23 cellular contexts compared by ENCODE assay signal in genomic region chr16:85640606-85641005, GRCh38. TPM values are rescaled to one million over a fixed set of nuclear protein-coding genes. Genes with fewer than 3 reads are reported as not detected.
DNase-seq lines count a peak whose midpoint lies in the region; ATAC-seq and TF ChIP-seq lines count a peak whose summit lies in the region.
"Had no signal": no experiment of that assay in that cellular context is flagged by ENCODE, and none has a peak within 500 bp of the region (broad histone marks: within the 10 kb centered on the region; RNA-seq: fewer than 3 reads in every experiment).

No MANE protein-coding gene starts in this region.

- H3K36me3 ChIP-seq in adrenal gland (replicated peaks in 1 of 2) = no peaks in the 10 kb centered on the region
- peaks cover 0 to 4% of the 10 kb centered on the region in 2 donors for H3K36me3 ChIP-seq in psoas muscle (ENCODE audit: insufficient read depth in 1 of 2, low read depth in 1 of 2)
- peaks cover 29% of the 10 kb centered on the region for H3K36me3 ChIP-seq in lower lobe of right lung

- H3K4me3 ChIP-seq in adrenal gland (no peak overlapping the region), psoas muscle (peak overlapping the region; percentile 45), lower lobe of right lung (no peak overlapping the region)
- H3K4me3 ChIP-seq: GM12878, SJSA1 had no signal

- 75 to 91% (median 89%) methylated on average over 5 to 30 of the region's 30 CpGs for WGBS in adrenal gland, 4 donors
- 90 to 95% (median 93%) methylated on average over 22 to 30 of the region's 30 CpGs for WGBS in psoas muscle, 3 donors

- ATAC-seq in psoas muscle = no peak
- no peak for ATAC-seq in lower lobe of right lung
- ATAC-seq: GM12878, HCT116, PC-3 had no signal

- TF ChIP-seq CTCF in adrenal gland (IDR thresholded peaks at IDR 0.05) (no peak), psoas muscle (IDR thresholded peaks at IDR 0.05) (no peak), lower lobe of right lung (IDR thresholded peaks at IDR 0.05) (no peak)

- H3K27ac ChIP-seq in adrenal gland (peak overlapping the region in 3 of 5 donors; percentile 80 to 93 (median 91)), psoas muscle (peak overlapping the region; percentile 77), lower lobe of right lung (no peak overlapping the region)
- H3K27ac ChIP-seq: SJSA1 had no signal

- DNase-seq in COLO668 (lab: John Stamatoyannopoulos, UW; ENCODE audit: unreplicated experiment) (peak; percentile 57), COR-L47 (lab: John Stamatoyannopoulos, UW) (peak; percentile 63), adrenal gland (no peak), psoas muscle (no peak), NCI-H146 (lab: John Stamatoyannopoulos, UW) (no peak), Kasumi-1 (lab: John Stamatoyannopoulos, UW) (no peak), lower lobe of right lung (no peak)
- DNase-seq: BE2C; CD8-positive, alpha-beta memory T cell; DMS79; EL; GDM1; NCI-H1105; NCI-H446; NCI-H524 treated with DMSO at 0.1 percent for 48 hours; NCI-H82; NK-92 treated with Interleukin-12 subunit alpha and Interleukin-12 subunit beta, amount 100 ng/mL, for 24 hours; PC-3; Right ventricle myocardium superior; T-helper 2 cell had no signal

- H3K27me3 ChIP-seq in adrenal gland (no peaks in the 10 kb centered on the region), psoas muscle (ENCODE audit: insufficient read depth in 3 of 3, low read length in 2 of 3) (no peaks in the 10 kb centered on the region), lower lobe of right lung (ENCODE audit: low read depth) (no peaks in the 10 kb centered on the region)
- H3K27me3 ChIP-seq: BE2C, SJSA1 had no signal

- intact Hi-C loops in adrenal gland (cut with DNase I) (no loop called here), psoas muscle (cut with DNase I) (no loop called here), lower lobe of right lung (cut with DNase I) (no loop called here)

- H3K4me1 ChIP-seq in adrenal gland (replicated peaks in 1 of 2) (peaks cover 43 to 57% of the 10 kb centered on the region in 2 donors), psoas muscle (peaks cover 56% of the 10 kb centered on the region), lower lobe of right lung (peaks cover 38% of the 10 kb centered on the region)
- H3K4me1 ChIP-seq: SJSA1 had no signal

- H3K9me3 ChIP-seq in adrenal gland (replicated peaks in 1 of 3) (no peaks in the 10 kb centered on the region), psoas muscle (no peaks in the 10 kb centered on the region), lower lobe of right lung (no peaks in the 10 kb centered on the region)
- H3K9me3 ChIP-seq: BE2C, SJSA1 had no signal

- no peak for TF ChIP-seq POLR2A in adrenal gland (IDR thresholded peaks at IDR 0.05)

RNA-seq across cellular contexts. Expression of gene GSE1, which starts 27.5 kb away (rescaled TPM):
- 10 to 100 TPM; 57.1 to 99.9 (median 68.2) TPM for total RNA-seq in adrenal gland
- polyA plus RNA-seq in adrenal gland = 10 to 100 TPM; 24.4 to 75.9 (median 25.8) TPM
- 10 to 100 TPM; 47.0 to 90.5 (median 64.6) TPM for total RNA-seq in psoas muscle
- polyA plus RNA-seq in psoas muscle = 10 to 100 TPM; 10.8 to 34.7 (median 22.0) TPM
- 85.2 TPM for total RNA-seq in lower lobe of right lung

RNA-seq across cellular contexts. Expression of gene GINS2, which starts 48.1 kb away (rescaled TPM):
- total RNA-seq in adrenal gland = 1 to 10 TPM in 6 of 8 donors, under 1 TPM in 2; 0.06 to 2.6 (median 1.7) TPM
- polyA plus RNA-seq in adrenal gland = 1 to 10 TPM in 1 of 3 donors, under 1 TPM in 2; 0.72 to 1.2 (median 0.88) TPM
- total RNA-seq in psoas muscle = 1 to 10 TPM; 1.5 to 2.0 (median 1.7) TPM
- 1 to 10 TPM in 2 of 3 donors, under 1 TPM in 1; 0.93 to 1.2 (median 1.0) TPM for polyA plus RNA-seq in psoas muscle
- 1.1 TPM for total RNA-seq in lower lobe of right lung

Comparison
In these comparisons a context has a peak if more than half of its experiments do, and no peak if none do; other contexts are left out.
1. DNase-seq: peak in COLO668 (single experiment) and COR-L47 (single experiment); none in adrenal gland (0 of 7), psoas muscle (0 of 2), NCI-H146 (single experiment), Kasumi-1 (0 of 2) and lower lobe of right lung (single experiment).